Comparison of ENCODE assay signal across 1 cellular context in genomic region chr14:68607081-68607851, GRCh38.
TF ChIP-seq lines count a peak whose summit lies in the region.

No MANE protein-coding gene starts in this region.

TF ChIP-seq in HepG2, 621 proteins besides CTCF, POLR2A, EP300 and RAD21 (continued from another document and continues in another):
- TF ChIP-seq ZNF414 (CRISPR knock-in tag; IDR thresholded peaks at IDR 0.05) (no peak), HDAC2 (CRISPR knock-in tag; IDR thresholded peaks at IDR 0.05) (peak; percentile 75), TFE3 (CRISPR knock-in tag; IDR thresholded peaks at IDR 0.05) (peak; percentile 28; the same call in 1 of the 2 replicates), ZNF776 (CRISPR knock-in tag; IDR thresholded peaks at IDR 0.05) (0 out of 2 replicates have a peak, but pooled peaks have one; percentile 24), MED13 (CRISPR knock-in tag; IDR thresholded peaks at IDR 0.05) (no peak), STAG1 (CRISPR knock-in tag; IDR thresholded peaks at IDR 0.05) (no peak), ZNF383 (CRISPR knock-in tag; IDR thresholded peaks at IDR 0.05; ENCODE audit: borderline replicate concordance) (no peak), ARID2 (CRISPR knock-in tag; IDR thresholded peaks at IDR 0.05; ENCODE audit: borderline replicate concordance) (peak; percentile 96), LCORL (IDR thresholded peaks at IDR 0.05) (no peak), LCORL (CRISPR knock-in tag; IDR thresholded peaks at IDR 0.05) (peak; percentile 74; the same call in 1 of the 2 replicates), PAXIP1 (CRISPR knock-in tag; conservative IDR thresholded peaks at IDR 0.05) (peak; percentile 87), HOXA3 (CRISPR knock-in tag; IDR thresholded peaks at IDR 0.05) (peak; percentile 25; the same call in 1 of the 2 replicates), HCFC1 (IDR thresholded peaks at IDR 0.05; ENCODE audit: low read depth, low read length) (no peak), HDAC1 (CRISPR knock-in tag; IDR thresholded peaks at IDR 0.05) (peak; percentile 38), SNAPC2 (CRISPR knock-in tag; IDR thresholded peaks at IDR 0.05) (peak; percentile 55; the same call in 1 of the 2 replicates), PHF8 (CRISPR knock-in tag; IDR thresholded peaks at IDR 0.05) (peak; percentile 41; the same call in 1 of the 2 replicates), GRHL1 (CRISPR knock-in tag; conservative IDR thresholded peaks at IDR 0.05) (no peak), TCF12 (IDR thresholded peaks at IDR 0.05) (no peak), TCF12 (CRISPR knock-in tag; IDR thresholded peaks at IDR 0.05) (no peak), ZNF614 (CRISPR knock-in tag; IDR thresholded peaks at IDR 0.05; ENCODE audit: borderline replicate concordance) (peak; percentile 70; the same call in 1 of the 2 replicates), AGO2 (optimal IDR thresholded peaks at IDR 0.05; ENCODE audit: low read depth, low read length) (no peak), ZXDC (CRISPR knock-in tag; IDR thresholded peaks at IDR 0.05) (no peak), SP5 (CRISPR knock-in tag; IDR thresholded peaks at IDR 0.05; ENCODE audit: borderline replicate concordance, low read depth) (0 out of 2 replicates have a peak, but pooled peaks have one; percentile 30), ZNF839 (CRISPR knock-in tag; IDR thresholded peaks at IDR 0.05; ENCODE audit: borderline replicate concordance) (no peak), ARHGAP35 (CRISPR knock-in tag; IDR thresholded peaks at IDR 0.05; ENCODE audit: borderline replicate concordance) (peak; percentile 61; the same call in 1 of the 2 replicates), ZSCAN31 (CRISPR knock-in tag; IDR thresholded peaks at IDR 0.05; ENCODE audit: low read depth) (peak; percentile 74; the same call in 1 of the 2 replicates), ZNF430 (CRISPR knock-in tag; IDR thresholded peaks at IDR 0.05) (no peak), GZF1 (CRISPR knock-in tag; IDR thresholded peaks at IDR 0.05) (no peak), FOXP4 (CRISPR knock-in tag; IDR thresholded peaks at IDR 0.05) (peak; percentile 87), ZMYM3 (CRISPR knock-in tag; IDR thresholded peaks at IDR 0.05) (peak; percentile 46; the same call in 1 of the 2 replicates), KDM1A (CRISPR knock-in tag; IDR thresholded peaks at IDR 0.05) (no peak), NBN (conservative IDR thresholded peaks at IDR 0.05) (no peak), ZNF615 (CRISPR knock-in tag; IDR thresholded peaks at IDR 0.05; ENCODE audit: borderline replicate concordance) (no peak), XRCC5 (optimal IDR thresholded peaks at IDR 0.05; ENCODE audit: low read length) (peak; percentile 73), ZNF7 (CRISPR knock-in tag; IDR thresholded peaks at IDR 0.05) (no peak), FOXP1 (IDR thresholded peaks at IDR 0.05) (no peak), FOXP1 (CRISPR knock-in tag; IDR thresholded peaks at IDR 0.05) (peak; percentile 67), ZNF790 (CRISPR knock-in tag; IDR thresholded peaks at IDR 0.05; ENCODE audit: borderline replicate concordance) (no peak), CEBPG (CRISPR knock-in tag; IDR thresholded peaks at IDR 0.05) (no peak), ZBTB10 (CRISPR knock-in tag; IDR thresholded peaks at IDR 0.05; ENCODE audit: borderline replicate concordance) (no peak), ZNF563 (CRISPR knock-in tag; IDR thresholded peaks at IDR 0.05) (no peak; the same call in 1 of the 2 replicates), ZFP90 (CRISPR knock-in tag; IDR thresholded peaks at IDR 0.05; ENCODE audit: borderline replicate concordance) (no peak), RFXAP (CRISPR knock-in tag; IDR thresholded peaks at IDR 0.05; ENCODE audit: borderline replicate concordance) (no peak), CREBL2 (CRISPR knock-in tag; IDR thresholded peaks at IDR 0.05; ENCODE audit: borderline replicate concordance) (no peak), ETS1 (CRISPR knock-in tag; IDR thresholded peaks at IDR 0.05) (no peak), MED1 (CRISPR knock-in tag; IDR thresholded peaks at IDR 0.05) (peak; percentile 48), ZKSCAN8 (CRISPR knock-in tag; IDR thresholded peaks at IDR 0.05; ENCODE audit: borderline replicate concordance) (0 out of 2 replicates have a peak, but pooled peaks have one; percentile 54), GFI1 (CRISPR knock-in tag; IDR thresholded peaks at IDR 0.05; ENCODE audit: borderline replicate concordance) (peak; percentile 59; the same call in 1 of the 2 replicates), ZNF543 (CRISPR knock-in tag; IDR thresholded peaks at IDR 0.05) (no peak), TBX2 (CRISPR knock-in tag; IDR thresholded peaks at IDR 0.05; ENCODE audit: borderline replicate concordance) (peak; percentile 75), ZNF431 (CRISPR knock-in tag; IDR thresholded peaks at IDR 0.05; ENCODE audit: borderline replicate concordance, low read depth) (peak; percentile 46; the same call in 1 of the 2 replicates), ZKSCAN1 (IDR thresholded peaks at IDR 0.05; ENCODE audit: low read length) (no peak), PPARG (CRISPR knock-in tag; conservative IDR thresholded peaks at IDR 0.05) (0 out of 2 replicates have a peak, but pooled peaks have one; percentile 42)
